Comparison of ENCODE assay signal across 1 cellular context in the genomic region with DNA sequence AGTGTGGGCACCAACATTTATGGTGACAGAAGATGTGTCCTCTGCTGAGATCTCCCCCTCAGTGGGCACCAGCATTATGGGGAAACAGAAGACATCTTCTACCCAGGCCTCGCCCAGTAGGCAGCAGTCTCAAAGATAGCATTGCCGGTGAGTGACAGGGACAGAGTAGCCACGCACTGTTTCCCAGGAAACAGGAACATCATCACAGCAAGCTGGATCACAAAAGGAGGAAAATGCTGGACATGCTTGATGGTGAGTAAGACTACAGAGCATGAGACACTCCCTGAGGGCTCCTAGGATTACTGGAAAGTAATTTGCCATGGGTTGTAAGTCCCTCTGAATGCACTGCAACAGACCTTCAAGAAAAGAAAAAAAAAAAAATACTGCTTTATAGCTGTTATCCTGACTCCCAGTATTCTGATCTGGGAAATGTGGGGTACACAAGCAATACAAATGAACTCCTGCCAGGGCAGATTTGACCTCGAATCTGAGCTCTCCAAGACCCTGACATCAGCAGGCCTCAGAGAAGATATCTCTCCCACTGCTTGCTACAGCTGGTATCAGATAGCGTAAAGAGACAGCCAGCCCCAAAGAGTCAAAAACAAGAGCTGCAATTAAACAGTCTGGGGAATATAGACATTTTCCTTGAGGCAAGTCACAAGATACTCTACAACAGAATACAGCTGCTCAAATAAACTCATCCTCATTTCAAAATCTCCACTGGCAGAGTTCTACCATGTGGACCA.
TF ChIP-seq lines count a peak whose summit lies in the region.

No MANE protein-coding gene starts in this region.

TF ChIP-seq in HEK293, 187 proteins besides CTCF, POLR2A, EP300 and RAD21 (continued from another document):
- TF ChIP-seq ZSCAN18 (tag by site-specific recombination; IDR thresholded peaks at IDR 0.05) = no peak
